ENCODE assay signal across 2 cellular contexts in genomic region chr11:1051356-1052132, GRCh38.
TF ChIP-seq lines count a peak whose summit lies in the region.

No MANE protein-coding gene starts in this region.

TF ChIP-seq in A549, 52 proteins besides CTCF, POLR2A, EP300 and RAD21 (continued from another document):
- TF ChIP-seq NFE2L2 (conservative IDR thresholded peaks at IDR 0.05; ENCODE audit: low read length) (no peak), MYC (IDR thresholded peaks at IDR 0.05; ENCODE audit: borderline replicate concordance, low read length) (no peak; the same call in 1 of the 2 replicates), CBX2 (IDR thresholded peaks at IDR 0.05; ENCODE audit: borderline replicate concordance, low read depth) (no peak), ZNF302 (CRISPR knock-in tag; IDR thresholded peaks at IDR 0.05) (no peak), NPAS2 (CRISPR knock-in tag; IDR thresholded peaks at IDR 0.05; ENCODE audit: borderline replicate concordance) (no peak), REST (IDR thresholded peaks at IDR 0.05) (no peak), HOXB5 (CRISPR knock-in tag; IDR thresholded peaks at IDR 0.05) (no peak), RNF2 (IDR thresholded peaks at IDR 0.05; ENCODE audit: borderline replicate concordance, low read depth) (no peak), ZSCAN20 (CRISPR knock-in tag; IDR thresholded peaks at IDR 0.05) (no peak), CHD2 (IDR thresholded peaks at IDR 0.05; ENCODE audit: low read length, partially characterized antibody) (no peak), HMGXB4 (CRISPR knock-in tag; IDR thresholded peaks at IDR 0.05; ENCODE audit: borderline replicate concordance) (no peak), KDM5A (IDR thresholded peaks at IDR 0.05) (no peak), HDAC2 (IDR thresholded peaks at IDR 0.05) (no peak), ESRRA (IDR thresholded peaks at IDR 0.05; ENCODE audit: borderline replicate concordance, low read length) (no peak), RCOR1 (IDR thresholded peaks at IDR 0.05; ENCODE audit: low read depth, low read length) (no peak), SREBF2 (IDR thresholded peaks at IDR 0.05) (no peak), E2F6 (IDR thresholded peaks at IDR 0.05; ENCODE audit: borderline replicate concordance, low read depth) (no peak)
TF ChIP-seq in A549: peak in this region for 0.

TF ChIP-seq in WTC11, 78 proteins besides CTCF, POLR2A, EP300 and RAD21 (continued from another document):
- no peak for TF ChIP-seq FOXJ3 (CRISPR knock-in tag; IDR thresholded peaks at IDR 0.05; ENCODE audit: borderline replicate concordance)
